In genomic region chr3:134373278-134373941, GRCh38 we compare ENCODE assay signal across 8 cellular contexts. TPM values are rescaled to one million over a fixed set of nuclear protein-coding genes. Genes with fewer than 3 reads are reported as not detected.
DNase-seq lines count a peak whose midpoint lies in the region; ATAC-seq and TF ChIP-seq lines count a peak whose summit lies in the region.

No MANE protein-coding gene starts in this region.

- no peaks in the 10 kb centered on the region for H3K9me3 Mint-ChIP-seq in activated T-cell treated with anti-CD3 and anti-CD28 coated beads, Interleukin-2, amount 50 U/mL, for 4 hours
- no peaks in the 10 kb centered on the region for H3K9me3 Mint-ChIP-seq in activated T-cell treated with anti-CD3 and anti-CD28 coated beads, Interleukin-2, amount 50 U/mL, for 72 hours
- H3K9me3 Mint-ChIP-seq in type B pancreatic cell: no peaks in the 10 kb centered on the region

- no peak for DNase-seq in activated T-cell treated with anti-CD3 and anti-CD28 coated beads, Interleukin-2, amount 50 U/mL, for 4 hours
- DNase-seq in activated T-cell treated with anti-CD3 and anti-CD28 coated beads, Interleukin-2, amount 50 U/mL, for 72 hours: no peak
- peak; percentile 86 for DNase-seq in RWPE2 (ENCODE audit: low spot score)
- DNase-seq in epithelial cell of proximal tubule (ENCODE audit: low read depth): peak; percentile 56
- peak; percentile 90 for DNase-seq in mesenteric fat pad (ENCODE audit: low spot score)
- peak; percentile 88 for DNase-seq in type B pancreatic cell (ENCODE audit: extremely low spot score, unreplicated experiment)
- no peak for DNase-seq in NCI-H1092 (lab: John Stamatoyannopoulos, UW)
- no peak for DNase-seq in stimulated activated naive CD4-positive, alpha-beta T cell treated with Interleukin-2 at 50 U/mL for 16 hours (lab: John Stamatoyannopoulos, UW)

- ATAC-seq in activated T-cell treated with anti-CD3 and anti-CD28 coated beads, Interleukin-2, amount 50 U/mL, for 4 hours: no peak
- ATAC-seq in activated T-cell treated with anti-CD3 and anti-CD28 coated beads, Interleukin-2, amount 50 U/mL, for 72 hours (replicated peaks in 1 of 2): no peak
- ATAC-seq in RWPE2 (ENCODE audit: low read depth): peak; percentile 24

- H3K4me3 Mint-ChIP-seq in activated T-cell treated with anti-CD3 and anti-CD28 coated beads, Interleukin-2, amount 50 U/mL, for 4 hours: peak overlapping the region; percentile 26
- H3K4me3 Mint-ChIP-seq in activated T-cell treated with anti-CD3 and anti-CD28 coated beads, Interleukin-2, amount 50 U/mL, for 72 hours: no peak overlapping the region
- H3K4me3 Mint-ChIP-seq in type B pancreatic cell: peak overlapping the region; percentile 96

- H3K4me3 ChIP-seq in RWPE2 (ENCODE audit: severe bottlenecking) (peak overlapping the region; percentile 66), epithelial cell of proximal tubule (ENCODE audit: low read depth, low read length) (peak overlapping the region; percentile 65)

- H3K4me1 ChIP-seq in RWPE2 (ENCODE audit: insufficient read depth, poor library complexity, severe bottlenecking): peaks cover 47% of the 10 kb centered on the region

- peaks cover 6% of the 10 kb centered on the region for H3K4me1 Mint-ChIP-seq in activated T-cell treated with anti-CD3 and anti-CD28 coated beads, Interleukin-2, amount 50 U/mL, for 4 hours (ENCODE audit: low read depth)
- peaks cover 20% of the 10 kb centered on the region for H3K4me1 Mint-ChIP-seq in activated T-cell treated with anti-CD3 and anti-CD28 coated beads, Interleukin-2, amount 50 U/mL, for 72 hours (ENCODE audit: low read depth)
- peaks cover 43% of the 10 kb centered on the region for H3K4me1 Mint-ChIP-seq in type B pancreatic cell (ENCODE audit: unreplicated experiment)

- H3K36me3 ChIP-seq in RWPE2 (ENCODE audit: low read depth): peaks cover 51% of the 10 kb centered on the region

- H3K9me3 ChIP-seq in RWPE2 (ENCODE audit: severe bottlenecking): no peaks in the 10 kb centered on the region

- no peak overlapping the region for H3K27ac Mint-ChIP-seq in activated T-cell treated with anti-CD3 and anti-CD28 coated beads, Interleukin-2, amount 50 U/mL, for 72 hours
- peak overlapping the region; percentile 96 for H3K27ac Mint-ChIP-seq in type B pancreatic cell

- H3K27me3 ChIP-seq in RWPE2 (ENCODE audit: insufficient read depth, poor library complexity, severe bottlenecking): no peaks in the 10 kb centered on the region

- no peaks in the 10 kb centered on the region for H3K36me3 Mint-ChIP-seq in activated T-cell treated with anti-CD3 and anti-CD28 coated beads, Interleukin-2, amount 50 U/mL, for 4 hours (ENCODE audit: insufficient read depth)
- peaks cover 0 to 1% of the 10 kb centered on the region in 2 donors for H3K36me3 Mint-ChIP-seq in activated T-cell treated with anti-CD3 and anti-CD28 coated beads, Interleukin-2, amount 50 U/mL, for 72 hours (ENCODE audit: insufficient read depth in 2 of 2)
- peaks cover 18% of the 10 kb centered on the region for H3K36me3 Mint-ChIP-seq in type B pancreatic cell

- TF ChIP-seq CTCF in RWPE2 (IDR thresholded peaks at IDR 0.05; ENCODE audit: poor library complexity, severe bottlenecking) (no peak), epithelial cell of proximal tubule (conservative IDR thresholded peaks at IDR 0.05; ENCODE audit: low read depth, low read length) (no peak), type B pancreatic cell (conservative IDR thresholded peaks at IDR 0.05) (no peak)

- H3K27ac ChIP-seq in RWPE2 (ENCODE audit: poor library complexity, severe bottlenecking): peak overlapping the region; percentile 96

- peaks cover 44% of the 10 kb centered on the region for H3K27me3 Mint-ChIP-seq in activated T-cell treated with anti-CD3 and anti-CD28 coated beads, Interleukin-2, amount 50 U/mL, for 4 hours (ENCODE audit: low read depth)
- peaks cover 59% of the 10 kb centered on the region for H3K27me3 Mint-ChIP-seq in activated T-cell treated with anti-CD3 and anti-CD28 coated beads, Interleukin-2, amount 50 U/mL, for 72 hours (ENCODE audit: low read depth)
- no peaks in the 10 kb centered on the region for H3K27me3 Mint-ChIP-seq in type B pancreatic cell

RNA-seq across cellular contexts. Expression of gene AMOTL2, which starts 0.8 kb away (rescaled TPM):
- under 1 TPM; 0.16 to 0.87 (median 0.20) TPM for total RNA-seq in activated T-cell treated with anti-CD3 and anti-CD28 coated beads, Interleukin-2, amount 50 U/mL, for 4 hours
- under 1 TPM in 1 of 2 donors, not detected in 1; 0.07 TPM for total RNA-seq in activated T-cell treated with anti-CD3 and anti-CD28 coated beads, Interleukin-2, amount 50 U/mL, for 72 hours
- total RNA-seq in epithelial cell of proximal tubule: 98.7 and 109 TPM in 2 replicates
- total RNA-seq in mesenteric fat pad: 272 TPM
- 79.2 and 122 TPM in 2 replicates for total RNA-seq in type B pancreatic cell (ENCODE audit: low replicate concordance)

Comparison
In these comparisons a context has a peak if more than half of its experiments do, and no peak if none do; other contexts are left out.
1. H3K4me3 Mint-ChIP-seq: peak in activated T-cell treated with anti-CD3 and anti-CD28 coated beads, Interleukin-2, amount 50 U/mL, for 4 hours (single experiment) and type B pancreatic cell (single experiment); none in activated T-cell treated with anti-CD3 and anti-CD28 coated beads, Interleukin-2, amount 50 U/mL, for 72 hours (0 of 2).
2. DNase-seq: peak in RWPE2 (single experiment), epithelial cell of proximal tubule (single experiment), mesenteric fat pad (single experiment) and type B pancreatic cell (single experiment); none in activated T-cell treated with anti-CD3 and anti-CD28 coated beads, Interleukin-2, amount 50 U/mL, for 4 hours (single experiment), activated T-cell treated with anti-CD3 and anti-CD28 coated beads, Interleukin-2, amount 50 U/mL, for 72 hours (0 of 2), NCI-H1092 (single experiment) and stimulated activated naive CD4-positive, alpha-beta T cell treated with Interleukin-2 at 50 U/mL for 16 hours (single experiment).
3. RNA of gene AMOTL2, which starts 0.8 kb away (total RNA-seq): 272 TPM in mesenteric fat pad (single experiment), 98.7 to 109 TPM in epithelial cell of proximal tubule and 79.2 to 122 TPM in type B pancreatic cell; 0.16 to 0.87 TPM in activated T-cell treated with anti-CD3 and anti-CD28 coated beads, Interleukin-2, amount 50 U/mL, for 4 hours and 0.07 TPM in activated T-cell treated with anti-CD3 and anti-CD28 coated beads, Interleukin-2, amount 50 U/mL, for 72 hours; every median in the first group is over 10 times any median in the second.